ENCODE assay signal across 8 cellular contexts in genomic region chr14:81435578-81436295, GRCh38. TPM values are rescaled to one million over a fixed set of nuclear protein-coding genes. Genes with fewer than 3 reads are reported as not detected.
DNase-seq lines count a peak whose midpoint lies in the region; ATAC-seq, FAIRE-seq and TF ChIP-seq lines count a peak whose summit lies in the region.

No MANE protein-coding gene starts in this region.

- H3K4me1 Mint-ChIP-seq in activated naive CD4-positive, alpha-beta T cell treated with anti-CD3 and anti-CD28 coated beads for 36 hours (ENCODE audit: low read depth) = peaks cover 10% of the 10 kb centered on the region

- H3K27ac Mint-ChIP-seq in activated naive CD4-positive, alpha-beta T cell treated with anti-CD3 and anti-CD28 coated beads for 36 hours = no peak overlapping the region

- no peaks in the 10 kb centered on the region for H3K9me3 Mint-ChIP-seq in activated naive CD4-positive, alpha-beta T cell treated with anti-CD3 and anti-CD28 coated beads for 36 hours

- POLR2A ChIA-PET in A673 (lab: Charles Lee; ENCODE audit: low non-redundant PET) = interaction anchor here (0.5 kb wide), 1 partner anchor 217 kb away, joined by 4 read pairs; no protein-coding TSS in a partner anchor

- peaks cover 62% of the 10 kb centered on the region for H3K27me3 Mint-ChIP-seq in activated naive CD4-positive, alpha-beta T cell treated with anti-CD3 and anti-CD28 coated beads for 36 hours (ENCODE audit: low read depth)

- peak; percentile 32 for ATAC-seq in GM18867 (IDR thresholded peaks at IDR 0.05; ENCODE audit: unreplicated experiment)
- ATAC-seq in HG03097 (IDR thresholded peaks at IDR 0.05; ENCODE audit: low FRiP score, unreplicated experiment) = peak; percentile 17
- peak; percentile 42 for ATAC-seq in gastroesophageal sphincter

- H3K36me3 ChIP-seq in A673 (ENCODE audit: insufficient read depth, low read length, poor library complexity, severe bottlenecking) (no peaks in the 10 kb centered on the region), gastroesophageal sphincter (no peaks in the 10 kb centered on the region), neural cell (ENCODE audit: insufficient read depth, low read length) (no peaks in the 10 kb centered on the region)

- peak overlapping the region; percentile 75 for H2AFZ ChIP-seq in neural cell (ENCODE audit: low read depth, low read length)

- CTCF ChIA-PET in A673 (lab: Charles Lee) = no interaction called here
- CTCF ChIA-PET in activated naive CD4-positive, alpha-beta T cell treated with anti-CD3 and anti-CD28 coated beads for 36 hours (lab: Charles Lee) = interaction anchor here (0.6 to 1.4 kb wide), 4 partner anchors 25 to 166 kb away, joined by 3 to 5 read pairs (median 4); no protein-coding TSS in a partner anchor

- peaks cover 5% of the 10 kb centered on the region for H3F3A ChIP-seq in neural cell (ENCODE audit: insufficient read depth, low read length, poor library complexity, severe bottlenecking)

- peak overlapping the region; percentile 70 for H3K9ac ChIP-seq in neural cell (ENCODE audit: low read length)

- H3K4me1 ChIP-seq in A673 (ENCODE audit: insufficient read depth, low read length, poor library complexity, severe bottlenecking) (peaks cover 20% of the 10 kb centered on the region), gastroesophageal sphincter (peaks cover 0 to 21% (median 14%) of the 10 kb centered on the region in 3 donors)

- H3K9me3 ChIP-seq in A673 (ENCODE audit: low read depth, low read length, poor library complexity, severe bottlenecking) = no peaks in the 10 kb centered on the region
- H3K9me3 ChIP-seq in gastroesophageal sphincter = no peaks in the 10 kb centered on the region
- H3K9me3 ChIP-seq in neural cell (ENCODE audit: low read length) = no peaks in the 10 kb centered on the region

- FAIRE-seq in H54 (lab: Jason Lieb, UNC) = no peak

- no peak for TF ChIP-seq CTCF in A673 (conservative IDR thresholded peaks at IDR 0.05; ENCODE audit: low read depth, low read length)
- no peak for TF ChIP-seq CTCF in gastroesophageal sphincter (IDR thresholded peaks at IDR 0.05)
- no peak for TF ChIP-seq CTCF in neural cell (IDR thresholded peaks at IDR 0.05; ENCODE audit: poor library complexity, severe bottlenecking)

- peak overlapping the region; percentile 66 for H3K4me3 Mint-ChIP-seq in activated naive CD4-positive, alpha-beta T cell treated with anti-CD3 and anti-CD28 coated beads for 36 hours

- H3K36me3 Mint-ChIP-seq in activated naive CD4-positive, alpha-beta T cell treated with anti-CD3 and anti-CD28 coated beads for 36 hours (ENCODE audit: low read depth) = no peaks in the 10 kb centered on the region

- no TSS peak for BruUV-seq in A673 (replicated peaks; lab: Mats Ljungman, UMichigan)

- intact Hi-C loops in A673 (cut with micrococcal nuclease; ENCODE audit: unreplicated experiment) = no loop called here
- intact Hi-C loops in activated naive CD4-positive, alpha-beta T cell treated with anti-CD3 and anti-CD28 coated beads for 36 hours (cut with micrococcal nuclease) = loop anchor here (1.0 to 5.0 kb wide), 3 partner anchors 18 to 213 kb away; partner anchors contain the start of gene GTF2A1

- H4K20me1 ChIP-seq in neural cell (ENCODE audit: insufficient read depth) = no peaks in the 10 kb centered on the region

- H3K79me2 ChIP-seq in neural cell (replicated peaks; ENCODE audit: insufficient read depth, low read length) = peaks cover 13% of the 10 kb centered on the region

- TF ChIP-seq EP300 in gastroesophageal sphincter (IDR thresholded peaks at IDR 0.05) (no peak), neural cell (conservative IDR thresholded peaks at IDR 0.05; ENCODE audit: poor library complexity, severe bottlenecking) (no peak)

- peak; percentile 57 for DNase-seq in A673 (ENCODE audit: low spot score)
- DNase-seq in NCI-H526 (lab: John Stamatoyannopoulos, UW) = peak; percentile 82 to 83
- peak; percentile 37 for DNase-seq in activated naive CD4-positive, alpha-beta T cell treated with anti-CD3 and anti-CD28 coated beads for 36 hours
- DNase-seq in H54 (ENCODE audit: insufficient read length, low spot score) = no peak

- WGBS in gastroesophageal sphincter (ENCODE audit: low coverage in 1 of 2), 2 donors = no CpG with 5 or more reads among the region's 65 CpGs

- H3K4me3 ChIP-seq in A673 (ENCODE audit: low read depth, low read length, poor library complexity, severe bottlenecking) = peak overlapping the region; percentile 45
- H3K4me3 ChIP-seq in gastroesophageal sphincter = peak overlapping the region; percentile 12 to 68
- H3K4me3 ChIP-seq in neural cell (ENCODE audit: low read length) = peak overlapping the region; percentile 99

- TF ChIP-seq RAD21 in neural cell (conservative IDR thresholded peaks at IDR 0.05) = no peak

- H3K27me3 ChIP-seq in A673 (replicated peaks; ENCODE audit: insufficient read depth, low read depth, low read length, poor library complexity) = peaks cover 31% of the 10 kb centered on the region
- peaks cover 96% of the 10 kb centered on the region for H3K27me3 ChIP-seq in gastroesophageal sphincter
- H3K27me3 ChIP-seq in neural cell (ENCODE audit: insufficient read depth, low read depth, low read length) = peaks cover 4% of the 10 kb centered on the region

- H3K27ac ChIP-seq in A673 (ENCODE audit: low read depth, low read length, poor library complexity, severe bottlenecking) = no peak overlapping the region
- peak overlapping the region in 3 of 4 donors; percentile 64 to 71 (median 67) for H3K27ac ChIP-seq in gastroesophageal sphincter
- H3K27ac ChIP-seq in neural cell (ENCODE audit: low read length) = peak overlapping the region; percentile 72

- TF ChIP-seq POLR2A in gastroesophageal sphincter (IDR thresholded peaks at IDR 0.05) = no peak
- no peak for TF ChIP-seq POLR2A in H54 (IDR thresholded peaks at IDR 0.05; ENCODE audit: low read depth, low read length)

- H3K9me2 ChIP-seq in neural cell (ENCODE audit: insufficient read depth, low read length) = no peaks in the 10 kb centered on the region

- peak overlapping the region; percentile 86 for H3K4me2 ChIP-seq in neural cell (ENCODE audit: low read length)

TF ChIP-seq in neural cell, 6 proteins besides CTCF, POLR2A, EP300 and RAD21:
- peak; percentile 60 for TF ChIP-seq POLR2AphosphoS5 (IDR thresholded peaks at IDR 0.05)
- no peak for TF ChIP-seq TAF1 (IDR thresholded peaks at IDR 0.05; ENCODE audit: low read depth)
- peak; percentile 74 for TF ChIP-seq MXI1 (conservative IDR thresholded peaks at IDR 0.05; ENCODE audit: poor library complexity, severe bottlenecking)

RNA-seq across cellular contexts. Expression of gene STON2, which starts 35.6 kb away (rescaled TPM):
- total RNA-seq in A673 (2021) (8.6 and 13.4 TPM in 2 replicates), gastroesophageal sphincter (10 to 100 TPM in 3 of 4 donors, 1 to 10 TPM in 1; 2.8 to 11.6 (median 11.5) TPM)
- total RNA-seq in activated naive CD4-positive, alpha-beta T cell treated with anti-CD3 and anti-CD28 coated beads for 36 hours = under 1 TPM; 0.12 to 0.14 TPM
- 11.3 and 15.2 TPM in 2 replicates for polyA plus RNA-seq in neural cell
- 84.5 and 91.5 TPM in 2 replicates for polyA minus RNA-seq in neural cell

Comparison
In these comparisons a context has a peak if more than half of its experiments do, and no peak if none do; other contexts are left out.
1. H3K4me3 ChIP-seq: peak in every context shown above with its lines; median percentile 99 in neural cell; 45 in A673; 40 in gastroesophageal sphincter.